8 cellular contexts compared by ENCODE assay signal in the genomic region with DNA sequence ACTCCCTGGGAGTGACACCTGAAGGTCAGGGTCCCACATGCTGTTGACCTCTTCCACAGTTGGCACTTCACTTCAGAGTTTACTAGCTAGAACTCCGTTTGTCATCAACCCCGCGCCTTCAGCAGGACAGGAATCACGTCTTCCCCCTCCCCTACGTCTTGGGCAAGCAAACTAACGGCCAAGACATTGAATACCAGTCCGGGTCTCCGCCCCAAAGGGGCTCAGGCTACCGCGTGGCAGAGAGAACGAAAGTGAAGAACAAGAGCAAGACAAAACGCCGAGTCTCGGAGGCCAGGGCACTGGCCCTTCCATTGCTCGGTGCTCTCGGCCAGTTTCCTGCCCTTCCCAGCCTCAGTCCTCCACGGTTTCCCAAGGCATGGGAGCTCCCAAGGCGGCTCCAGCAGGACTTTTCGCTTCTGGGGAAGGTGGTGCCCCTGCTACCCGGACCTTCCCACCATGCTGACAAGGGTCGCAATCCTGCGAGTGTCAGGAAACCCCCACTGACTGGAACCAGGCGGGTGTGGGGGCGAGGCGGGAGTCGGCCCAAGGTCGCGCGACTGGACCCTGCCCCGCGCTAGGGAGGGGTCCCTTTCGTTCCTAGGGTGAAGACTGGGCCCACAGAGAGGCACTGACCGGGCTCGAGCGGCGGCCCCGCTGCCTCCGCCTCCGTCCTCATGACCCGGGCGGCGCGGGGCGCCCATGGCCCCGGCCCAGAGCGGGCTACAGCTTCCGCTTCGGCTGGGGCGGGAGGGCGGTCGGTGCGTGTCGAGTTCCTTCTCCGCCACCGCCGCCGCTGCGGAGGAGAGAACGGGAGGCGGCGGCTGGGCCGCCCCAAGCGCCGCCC. TPM values are rescaled to one million over a fixed set of nuclear protein-coding genes. Genes with fewer than 3 reads are reported as not detected.
A peak's percentile ranks its signal among the peaks of the same experiment; 100 is the strongest.
DNase-seq lines count a peak whose midpoint lies in the region; ATAC-seq and TF ChIP-seq lines count a peak whose summit lies in the region.

A gene (minus strand): TSS at position 823 of the 844 bp plus-strand sequence. CDS start 147 bp downstream, at position 676.

- WGBS in lung, 2 donors: 0% methylated on average over 52 to 64 of the region's 64 CpGs

- DNase-seq in NCI-H1092 (lab: John Stamatoyannopoulos, UW): peak; percentile 6
- no peak for DNase-seq in NCI-H1092 treated with DMSO at 0.1 percent for 48 hours (lab: John Stamatoyannopoulos, UW)
- peak in 2 of 10 donors; percentile 36 to 48 for DNase-seq in dorsolateral prefrontal cortex
- DNase-seq in lung (ENCODE audit: low spot score): no peak
- DNase-seq in stimulated activated CD8-positive, alpha-beta memory T cell treated with anti-CD3 and anti-CD28 coated beads, Interleukin-15, amount 100 ng/mL, for 48 hours (ENCODE audit: low read depth in 2 of 2): peak; percentile 4 to 8
- no peak for DNase-seq in NCI-H187 treated with DMSO at 0.1 percent for 48 hours (lab: John Stamatoyannopoulos, UW)

- peaks cover 0 to 29% of the 10 kb centered on the region in 2 donors for H3K36me3 ChIP-seq in lung (ENCODE audit: control insufficient read depth in 2 of 2, insufficient read depth in 2 of 2, low read length in 2 of 2)

- H3K27ac ChIP-seq in dorsolateral prefrontal cortex (peak within 1 kb of the TSS; percentile 77 to 100 (median 98)), lung (ENCODE audit: low read depth in 1 of 2, low read length in 1 of 2) (peak within 1 kb of the TSS; percentile 97 to 99)

- peak; percentile 10 for ATAC-seq in HG03460 (IDR thresholded peaks at IDR 0.05; ENCODE audit: unreplicated experiment)
- ATAC-seq in lung (ENCODE audit: insufficient read depth, low FRiP score): no peak

- H3K27me3 ChIP-seq in dorsolateral prefrontal cortex (no peaks in the 10 kb centered on the region), lung (ENCODE audit: control insufficient read depth, insufficient read depth) (no peaks in the 10 kb centered on the region)

- no peaks in the 10 kb centered on the region for H3K9me3 ChIP-seq in lung (ENCODE audit: control insufficient read depth in 2 of 2, insufficient read depth in 1 of 2, low read length in 1 of 2)

- intact Hi-C loops in dorsolateral prefrontal cortex (cut with DNase I): loop anchor here in 1 of 2 donors (2.0 to 5.0 kb wide), 3 partner anchors 34 to 284 kb away; a partner anchor contains a TSS

- H3K4me3 ChIP-seq in WI38 (ENCODE audit: low read depth, low read length) (peak within 1 kb of the TSS; percentile 99), dorsolateral prefrontal cortex (peak within 1 kb of the TSS; percentile 61 to 100 (median 99)), lung (peak within 1 kb of the TSS; percentile 97)

- peaks cover 9 to 20% of the 10 kb centered on the region in 2 donors for H3K4me1 ChIP-seq in lung (ENCODE audit: control insufficient read depth in 2 of 2, insufficient read depth in 2 of 2, low read length in 2 of 2)

- TF ChIP-seq CTCF in WI38 (IDR thresholded peaks at IDR 0.05; ENCODE audit: low read depth, low read length): no peak
- peak in 5 of 56 donors; percentile 5 to 20 (median 16) for TF ChIP-seq CTCF in dorsolateral prefrontal cortex (IDR thresholded peaks at IDR 0.05 in 54 of 56, conservative IDR thresholded peaks at IDR 0.05 in 2 of 56; ENCODE audit: low read depth in 1 of 56, partially characterized antibody in 56 of 56)
- TF ChIP-seq CTCF in lung (IDR thresholded peaks at IDR 0.05; ENCODE audit: control extremely low read depth, extremely low read depth): no peak

RNA-seq across cellular contexts. Expression of the gene that starts here (rescaled TPM):
- total RNA-seq in dorsolateral prefrontal cortex (10 to 100 TPM; 22.1 to 69.1 (median 37.8) TPM), lung (100 to 1,000 TPM in 1 of 2 donors, 10 to 100 TPM in 1; 94.6 to 130 TPM)
- polyA plus RNA-seq in lung: 100 to 1,000 TPM in 1 of 2 donors, 10 to 100 TPM in 1; 87.8 to 120 TPM

Comparison
In these comparisons a context has a peak if more than half of its experiments do, and no peak if none do; other contexts are left out.
1. DNase-seq: peak in NCI-H1092 (single experiment) and stimulated activated CD8-positive, alpha-beta memory T cell treated with anti-CD3 and anti-CD28 coated beads, Interleukin-15, amount 100 ng/mL, for 48 hours (2 of 2); none in NCI-H1092 treated with DMSO at 0.1 percent for 48 hours (single experiment), lung (single experiment) and NCI-H187 treated with DMSO at 0.1 percent for 48 hours (single experiment).
2. Peak in every context shown above with its lines, with median percentiles within 50 percentile points of each other: H3K4me3 ChIP-seq.